ENCODE assay signal across 1 cellular context in genomic region chr15:43514241-43515057, GRCh38.
A peak's percentile ranks its signal among the peaks of the same experiment; 100 is the strongest.
TF ChIP-seq lines count a peak whose summit lies in the region.

No MANE protein-coding gene starts in this region.

TF ChIP-seq in K562, 482 proteins besides CTCF, POLR2A, EP300 and RAD21 (continued from another document):
- TF ChIP-seq HES1 (IDR thresholded peaks at IDR 0.05; ENCODE audit: low read depth) (no peak), POLR2AphosphoS5 (IDR thresholded peaks at IDR 0.05; ENCODE audit: control insufficient read depth, insufficient read depth, low read depth, low read length) (no peak), HDAC6 (IDR thresholded peaks at IDR 0.05; ENCODE audit: low read depth, low read length) (no peak), TAF7 (tag; IDR thresholded peaks at IDR 0.05) (no peak), CBX1 (IDR thresholded peaks at IDR 0.05; ENCODE audit: low read depth) (no peak), HDAC8 (tag; IDR thresholded peaks at IDR 0.05) (no peak), ZNF197 (CRISPR knock-in tag; IDR thresholded peaks at IDR 0.05; ENCODE audit: low read depth) (no peak), CC2D1A (IDR thresholded peaks at IDR 0.05) (peak; percentile 98), ZNF280A (IDR thresholded peaks at IDR 0.05; ENCODE audit: low read depth, partially characterized antibody) (no peak), SMAD4 (CRISPR knock-in tag; conservative IDR thresholded peaks at IDR 0.05) (peak; percentile 59; the same call in 1 of the 2 replicates), ATF1 (CRISPR knock-in tag; IDR thresholded peaks at IDR 0.05) (no peak), ATF1 (tag; IDR thresholded peaks at IDR 0.05) (0 out of 2 replicates have a peak, but pooled peaks have one; percentile 19), LEF1 (IDR thresholded peaks at IDR 0.05) (no peak), TCF7L2 (IDR thresholded peaks at IDR 0.05; ENCODE audit: low read depth, low read length) (no peak), ZNF133 (CRISPR knock-in tag; IDR thresholded peaks at IDR 0.05) (no peak), BACH1 (tag; IDR thresholded peaks at IDR 0.05) (0 out of 2 replicates have a peak, but pooled peaks have one; percentile 31), PBX2 (CRISPR knock-in tag; IDR thresholded peaks at IDR 0.05; ENCODE audit: low read depth) (no peak), PBX2 (tag; conservative IDR thresholded peaks at IDR 0.05; ENCODE audit: low read depth) (no peak), ZSCAN29 (IDR thresholded peaks at IDR 0.05) (no peak), PRDM10 (IDR thresholded peaks at IDR 0.05; ENCODE audit: partially characterized antibody) (peak; percentile 68), LCOR (CRISPR knock-in tag; IDR thresholded peaks at IDR 0.05) (no peak), VEZF1 (CRISPR knock-in tag; IDR thresholded peaks at IDR 0.05) (peak; percentile 57), ZC3H4 (CRISPR knock-in tag; IDR thresholded peaks at IDR 0.05; ENCODE audit: borderline replicate concordance) (no peak), ZNF174 (CRISPR knock-in tag; IDR thresholded peaks at IDR 0.05) (no peak), TFAP4 (CRISPR knock-in tag; IDR thresholded peaks at IDR 0.05; ENCODE audit: borderline replicate concordance) (peak; percentile 97), SIN3A (IDR thresholded peaks at IDR 0.05; ENCODE audit: borderline replicate concordance in 2 of 2, control insufficient read depth in 1 of 2, low read depth in 2 of 2, low read length in 2 of 2) (peak; percentile 69 to 75; a peak in 1 of 4 replicates), EP400 (IDR thresholded peaks at IDR 0.05) (peak; percentile 27; the same call in 1 of the 2 replicates), ZNF431 (CRISPR knock-in tag; IDR thresholded peaks at IDR 0.05) (no peak), TAF9B (IDR thresholded peaks at IDR 0.05; ENCODE audit: partially characterized antibody) (peak; percentile 52), ZNF780A (CRISPR knock-in tag; IDR thresholded peaks at IDR 0.05) (no peak), PHB2 (IDR thresholded peaks at IDR 0.05; ENCODE audit: low read depth) (no peak), ARID2 (IDR thresholded peaks at IDR 0.05) (peak; percentile 9; the same call in 1 of the 2 replicates), NR1H2 (CRISPR knock-in tag; IDR thresholded peaks at IDR 0.05) (no peak), IRF2 (CRISPR knock-in tag; IDR thresholded peaks at IDR 0.05) (no peak), RBM39 (optimal IDR thresholded peaks at IDR 0.05; ENCODE audit: low read depth, low read length) (no peak), MTA3 (IDR thresholded peaks at IDR 0.05; ENCODE audit: borderline replicate concordance) (peak; percentile 40; the same call in 1 of the 2 replicates), ZBTB5 (IDR thresholded peaks at IDR 0.05) (peak; percentile 97), MAX (CRISPR knock-in tag; IDR thresholded peaks at IDR 0.05) (no peak)
